Comparison of ENCODE assay signal across 1 cellular context in genomic region chr6:27630727-27631613, GRCh38.
TF ChIP-seq lines count a peak whose summit lies in the region.

No MANE protein-coding gene starts in this region.

TF ChIP-seq in K562, 482 proteins besides CTCF, POLR2A, EP300 and RAD21 (continued from another document and continues in another):
- TF ChIP-seq ZNF766 (CRISPR knock-in tag; conservative IDR thresholded peaks at IDR 0.05) (no peak), ZNF586 (CRISPR knock-in tag; conservative IDR thresholded peaks at IDR 0.05) (no peak), FOXJ2 (tag; IDR thresholded peaks at IDR 0.05) (peak; percentile 87), GTF2F1 (IDR thresholded peaks at IDR 0.05; ENCODE audit: low read depth, low read length) (peak; percentile 9; the same call in 1 of the 2 replicates), HMGN3 (IDR thresholded peaks at IDR 0.05; ENCODE audit: borderline replicate concordance, extremely low read depth, insufficient read length, low read depth, low read length) (peak; percentile 73), ZBTB17 (CRISPR knock-in tag; IDR thresholded peaks at IDR 0.05) (peak; percentile 37; the same call in 1 of the 2 replicates), STAT5B (CRISPR knock-in tag; IDR thresholded peaks at IDR 0.05) (no peak), RB1 (IDR thresholded peaks at IDR 0.05; ENCODE audit: low read depth) (peak; percentile 91), CTCFL (IDR thresholded peaks at IDR 0.05; ENCODE audit: borderline replicate concordance, insufficient read depth, low read depth, low read length, poor library complexity, severe bottlenecking) (peak; percentile 67), FOXP1 (CRISPR knock-in tag; IDR thresholded peaks at IDR 0.05) (peak; percentile 96), FOXJ3 (CRISPR knock-in tag; IDR thresholded peaks at IDR 0.05) (no peak), SOX6 (IDR thresholded peaks at IDR 0.05) (peak; percentile 68), HNRNPH1 (optimal IDR thresholded peaks at IDR 0.05; ENCODE audit: low read depth, low read length) (no peak), WHSC1 (IDR thresholded peaks at IDR 0.05; ENCODE audit: low read length) (no peak), YY1 (IDR thresholded peaks at IDR 0.05; ENCODE audit: borderline replicate concordance in 1 of 3, control insufficient read depth in 1 of 3, extremely low read depth in 1 of 3, insufficient read depth in 3 of 3, insufficient read length in 1 of 3, insufficient replicate concordance in 2 of 3, low read depth in 1 of 3, low read length in 2 of 3) (peak in 1 of 3 experiments; percentile 60), ZFPM2 (CRISPR knock-in tag; IDR thresholded peaks at IDR 0.05) (no peak), ZNF778 (CRISPR knock-in tag; IDR thresholded peaks at IDR 0.05) (no peak), ETS1 (conservative IDR thresholded peaks at IDR 0.05; ENCODE audit: control insufficient read depth, low read depth, low read length) (peak; percentile 95), JUNB (CRISPR knock-in tag; conservative IDR thresholded peaks at IDR 0.05) (no peak), KDM5B (IDR thresholded peaks at IDR 0.05; ENCODE audit: insufficient replicate concordance, low read depth, low read length) (no peak), CBX3 (IDR thresholded peaks at IDR 0.05; ENCODE audit: borderline replicate concordance in 1 of 2, low read length in 2 of 2) (0 out of 3 replicates have a peak, but pooled peaks of 1 of the 2 experiments have one; percentile 56), ZNF695 (CRISPR knock-in tag; IDR thresholded peaks at IDR 0.05) (no peak), CREBBP (IDR thresholded peaks at IDR 0.05; ENCODE audit: low read depth, low read length) (no peak), TSC22D4 (tag; IDR thresholded peaks at IDR 0.05) (no peak), FOXO4 (CRISPR knock-in tag; IDR thresholded peaks at IDR 0.05) (no peak), ATF3 (IDR thresholded peaks at IDR 0.05) (peak; percentile 63; the same call in 1 of the 2 replicates), ATF3 (CRISPR knock-in tag; conservative IDR thresholded peaks at IDR 0.05) (no peak; the same call in 1 of the 2 replicates), ELK3 (CRISPR knock-in tag; IDR thresholded peaks at IDR 0.05) (no peak), DMBX1 (CRISPR knock-in tag; IDR thresholded peaks at IDR 0.05; ENCODE audit: borderline replicate concordance) (0 out of 2 replicates have a peak, but pooled peaks have one; percentile 50), TCF7 (IDR thresholded peaks at IDR 0.05; ENCODE audit: borderline replicate concordance) (peak; percentile 63), THAP12 (CRISPR knock-in tag; IDR thresholded peaks at IDR 0.05) (peak; percentile 68; the same call in 1 of the 2 replicates), ZNF217 (CRISPR knock-in tag; IDR thresholded peaks at IDR 0.05) (no peak), E2F1 (CRISPR knock-in tag; IDR thresholded peaks at IDR 0.05) (peak; percentile 90), CXXC5 (CRISPR knock-in tag; IDR thresholded peaks at IDR 0.05) (peak; percentile 89), STAT6 (CRISPR knock-in tag; IDR thresholded peaks at IDR 0.05) (no peak), AFF4 (CRISPR knock-in tag; IDR thresholded peaks at IDR 0.05) (peak; percentile 36; the same call in 1 of the 2 replicates)
